8 cellular contexts compared by ENCODE assay signal in genomic region chr12:82527165-82527780, GRCh38.
DNase-seq lines count a peak whose midpoint lies in the region; ATAC-seq, FAIRE-seq and TF ChIP-seq lines count a peak whose summit lies in the region.

No MANE protein-coding gene starts in this region.

- H3K9me3 ChIP-seq in keratinocyte (ENCODE audit: control insufficient read depth, low read depth, low read length) (no peaks in the 10 kb centered on the region), testis (no peaks in the 10 kb centered on the region)

- TF ChIP-seq CTCF in astrocyte of the spinal cord (IDR thresholded peaks at IDR 0.05; ENCODE audit: low read depth, low read length) = peak; percentile 87
- TF ChIP-seq CTCF in keratinocyte (optimal IDR thresholded peaks at IDR 0.05 in 1 of 3, IDR thresholded peaks at IDR 0.05 in 1 of 3, conservative IDR thresholded peaks at IDR 0.05 in 1 of 3; ENCODE audit: extremely low read depth in 1 of 3, insufficient read depth in 2 of 3, low read length in 3 of 3) = peak; percentile 64 to 80 (median 74)
- TF ChIP-seq CTCF in testis (IDR thresholded peaks at IDR 0.05) = peak; percentile 40 to 74 (median 69)

- H4K20me1 ChIP-seq in keratinocyte (ENCODE audit: control insufficient read depth, extremely low read depth, insufficient read depth, low read length) = no peaks in the 10 kb centered on the region

- H3K27me3 ChIP-seq in keratinocyte (ENCODE audit: control insufficient read depth, extremely low read depth, insufficient read depth, low read length) (no peaks in the 10 kb centered on the region), testis (no peaks in the 10 kb centered on the region)

- dilution Hi-C loops in keratinocyte (cut with MboI; ENCODE audit: extremely low pct_ligation_motif_present, low sequenced_read_pairs) = no loop called here

- peak; percentile 44 for FAIRE-seq in keratinocyte (lab: Jason Lieb, UNC)

- H3K4me1 ChIP-seq in keratinocyte (ENCODE audit: control insufficient read depth, extremely low read depth, insufficient read depth, low read length) (no peaks in the 10 kb centered on the region), testis (no peaks in the 10 kb centered on the region)

- H3K79me2 ChIP-seq in keratinocyte (ENCODE audit: control insufficient read depth, insufficient read depth, low read length) = no peaks in the 10 kb centered on the region

- peak; percentile 48 for ATAC-seq in GM19324 (IDR thresholded peaks at IDR 0.05; ENCODE audit: low FRiP score, unreplicated experiment)
- ATAC-seq in HG03439 (IDR thresholded peaks at IDR 0.05; ENCODE audit: unreplicated experiment) = peak; percentile 87

- H3K36me3 ChIP-seq in keratinocyte (ENCODE audit: control insufficient read depth in 2 of 2, extremely low read depth in 1 of 2, insufficient read depth in 2 of 2, low read length in 2 of 2) (no peaks in the 10 kb centered on the region), testis (ENCODE audit: low read depth, missing control alignments) (no peaks in the 10 kb centered on the region)

- H3K4me2 ChIP-seq in keratinocyte (ENCODE audit: control insufficient read depth, extremely low read depth, insufficient read depth, low read depth, low read length) = no peak overlapping the region

- in situ Hi-C loops in astrocyte of the spinal cord (cut with HindIII; ENCODE audit: low sequenced_read_pairs) = no loop called here

- peak; percentile 60 for DNase-seq in DMS153 treated with DMSO at 0.1 percent for 48 hours (lab: John Stamatoyannopoulos, UW; ENCODE audit: unreplicated experiment)
- DNase-seq in NCI-H526 treated with DMSO at 0.1 percent for 48 hours (lab: John Stamatoyannopoulos, UW) = peak; percentile 43
- peak; percentile 69 for DNase-seq in astrocyte of the spinal cord (ENCODE audit: low read depth, low spot score)
- DNase-seq in keratinocyte (ENCODE audit: low read depth, low spot score) = peak; percentile 9
- peak; percentile 57 for DNase-seq in testis
- no peak for DNase-seq in stimulated activated naive CD4-positive, alpha-beta T cell treated with Interleukin-2 at 50 U/mL for 16 hours (lab: John Stamatoyannopoulos, UW)

- H3K4me3 ChIP-seq in astrocyte of the spinal cord (ENCODE audit: low read depth, low read length) (no peak overlapping the region), keratinocyte (ENCODE audit: control insufficient read depth in 2 of 3, extremely low read depth in 1 of 3, insufficient read depth in 2 of 3, low read depth in 1 of 3, low read length in 3 of 3) (no peak overlapping the region), testis (no peak overlapping the region)

- no peak overlapping the region for H2AFZ ChIP-seq in keratinocyte (ENCODE audit: control insufficient read depth, low read length)

- no peak overlapping the region for H3K9ac ChIP-seq in keratinocyte (ENCODE audit: control insufficient read depth, extremely low read depth, insufficient read depth, low read length)

- H3K9me1 ChIP-seq in keratinocyte (ENCODE audit: control insufficient read depth, extremely low read depth, insufficient read depth, low read length) = no peaks in the 10 kb centered on the region

- TF ChIP-seq POLR2A in testis (IDR thresholded peaks at IDR 0.05) = no peak

- 16 to 27% methylated on average over 5 of the region's 5 CpGs for WGBS in testis, 2 donors

- H3K27ac ChIP-seq in keratinocyte (ENCODE audit: control insufficient read depth, insufficient read depth, low read length) (no peak overlapping the region), testis (no peak overlapping the region)

- intact Hi-C loops in testis (cut with DNase I; ENCODE audit: low total_unique reads) = no loop called here
